ENCODE assay signal across 8 cellular contexts in genomic region chr18:77054606-77055428, GRCh38.
DNase-seq lines count a peak whose midpoint lies in the region; ATAC-seq and TF ChIP-seq lines count a peak whose summit lies in the region.

No MANE protein-coding gene starts in this region.

- no peaks in the 10 kb centered on the region for H3K27me3 Mint-ChIP-seq in WTC11 (ENCODE audit: low read depth)

- H3K36me3 Mint-ChIP-seq in WTC11, result no peaks in the 10 kb centered on the region

- peak overlapping the region; percentile 95 for H3K27ac ChIP-seq in caudate nucleus (ENCODE audit: low read depth, low read length)

- CTCF ChIA-PET in WTC11 (lab: Charles Lee), result interaction anchor here (0.6 to 1.7 kb wide), 12 partner anchors 12 to 226 kb away, joined by 3 to 8 read pairs (median 3); no protein-coding TSS in a partner anchor

- DNase-seq in NCI-H1694 treated with DMSO at 0.1 percent for 48 hours (lab: John Stamatoyannopoulos, UW), result peak; percentile 63
- DNase-seq in WTC11 (ENCODE audit: low spot score), result peak; percentile 62
- peak in 60 of 61 donors; percentile 17 to 89 (median 76) for DNase-seq in caudate nucleus (lab: John Stamatoyannopoulos, UW)
- peak; percentile 93 for DNase-seq in left kidney (ENCODE audit: low read depth, low spot score)
- peak; percentile 84 for DNase-seq in stimulated activated CD4-positive, alpha-beta T cell treated with anti-CD3 and anti-CD28 coated beads, Interleukin-1b, Interleukin-23, amount 100 ng/mL, for 48 hours
- DNase-seq in NCI-H345 treated with DMSO at 0.1 percent for 48 hours (lab: John Stamatoyannopoulos, UW; ENCODE audit: unreplicated experiment), result no peak

- peak overlapping the region; percentile 19; the same call in 1 of the 2 replicates for H3K27ac Mint-ChIP-seq in WTC11

- no peaks in the 10 kb centered on the region for H3K9me3 Mint-ChIP-seq in WTC11

- peaks cover 49% of the 10 kb centered on the region for H3K4me1 Mint-ChIP-seq in WTC11

- no peak overlapping the region for H3K4me3 Mint-ChIP-seq in WTC11

- ATAC-seq in GM18502 (IDR thresholded peaks at IDR 0.05; ENCODE audit: poor library complexity, unreplicated experiment) (peak; percentile 82), HG02763 (IDR thresholded peaks at IDR 0.05; ENCODE audit: unreplicated experiment) (peak; percentile 89), WTC11 (peak; percentile 80)

- POLR2A ChIA-PET in WTC11 (lab: Charles Lee), result interaction anchor here (0.9 kb wide), 1 partner anchor 45 kb away, joined by 3 read pairs; no protein-coding TSS in a partner anchor

- no peak for TF ChIP-seq CTCF in WTC11 (IDR thresholded peaks at IDR 0.05)

TF ChIP-seq in WTC11, 78 proteins besides CTCF, POLR2A, EP300 and RAD21 (continues in another document):
- TF ChIP-seq FOXP1 (CRISPR knock-in tag; IDR thresholded peaks at IDR 0.05; ENCODE audit: borderline replicate concordance) (no peak), SMAD3 (CRISPR knock-in tag; IDR thresholded peaks at IDR 0.05; ENCODE audit: borderline replicate concordance) (no peak), ZNF317 (CRISPR knock-in tag; IDR thresholded peaks at IDR 0.05; ENCODE audit: borderline replicate concordance, low read depth) (no peak), ZBTB21 (CRISPR knock-in tag; IDR thresholded peaks at IDR 0.05; ENCODE audit: borderline replicate concordance) (no peak), ZNF512 (CRISPR knock-in tag; IDR thresholded peaks at IDR 0.05; ENCODE audit: borderline replicate concordance) (no peak), SOX15 (CRISPR knock-in tag; IDR thresholded peaks at IDR 0.05) (no peak), FOXP4 (CRISPR knock-in tag; IDR thresholded peaks at IDR 0.05) (no peak), FOXK1 (CRISPR knock-in tag; IDR thresholded peaks at IDR 0.05) (no peak), OVOL2 (CRISPR knock-in tag; IDR thresholded peaks at IDR 0.05; ENCODE audit: borderline replicate concordance) (no peak), CREB1 (CRISPR knock-in tag; IDR thresholded peaks at IDR 0.05) (no peak), HMGA2 (CRISPR knock-in tag; IDR thresholded peaks at IDR 0.05) (no peak), ESRRA (CRISPR knock-in tag; IDR thresholded peaks at IDR 0.05; ENCODE audit: borderline replicate concordance) (no peak), ZBTB43 (CRISPR knock-in tag; IDR thresholded peaks at IDR 0.05) (no peak)
- TF ChIP-seq, protein P1, sequence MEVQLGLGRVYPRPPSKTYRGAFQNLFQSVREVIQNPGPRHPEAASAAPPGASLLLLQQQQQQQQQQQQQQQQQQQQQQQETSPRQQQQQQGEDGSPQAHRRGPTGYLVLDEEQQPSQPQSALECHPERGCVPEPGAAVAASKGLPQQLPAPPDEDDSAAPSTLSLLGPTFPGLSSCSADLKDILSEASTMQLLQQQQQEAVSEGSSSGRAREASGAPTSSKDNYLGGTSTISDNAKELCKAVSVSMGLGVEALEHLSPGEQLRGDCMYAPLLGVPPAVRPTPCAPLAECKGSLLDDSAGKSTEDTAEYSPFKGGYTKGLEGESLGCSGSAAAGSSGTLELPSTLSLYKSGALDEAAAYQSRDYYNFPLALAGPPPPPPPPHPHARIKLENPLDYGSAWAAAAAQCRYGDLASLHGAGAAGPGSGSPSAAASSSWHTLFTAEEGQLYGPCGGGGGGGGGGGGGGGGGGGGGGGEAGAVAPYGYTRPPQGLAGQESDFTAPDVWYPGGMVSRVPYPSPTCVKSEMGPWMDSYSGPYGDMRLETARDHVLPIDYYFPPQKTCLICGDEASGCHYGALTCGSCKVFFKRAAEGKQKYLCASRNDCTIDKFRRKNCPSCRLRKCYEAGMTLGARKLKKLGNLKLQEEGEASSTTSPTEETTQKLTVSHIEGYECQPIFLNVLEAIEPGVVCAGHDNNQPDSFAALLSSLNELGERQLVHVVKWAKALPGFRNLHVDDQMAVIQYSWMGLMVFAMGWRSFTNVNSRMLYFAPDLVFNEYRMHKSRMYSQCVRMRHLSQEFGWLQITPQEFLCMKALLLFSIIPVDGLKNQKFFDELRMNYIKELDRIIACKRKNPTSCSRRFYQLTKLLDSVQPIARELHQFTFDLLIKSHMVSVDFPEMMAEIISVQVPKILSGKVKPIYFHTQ (CRISPR knock-in tag; IDR thresholded peaks at IDR 0.05), result no peak
- TF ChIP-seq, protein P2, sequence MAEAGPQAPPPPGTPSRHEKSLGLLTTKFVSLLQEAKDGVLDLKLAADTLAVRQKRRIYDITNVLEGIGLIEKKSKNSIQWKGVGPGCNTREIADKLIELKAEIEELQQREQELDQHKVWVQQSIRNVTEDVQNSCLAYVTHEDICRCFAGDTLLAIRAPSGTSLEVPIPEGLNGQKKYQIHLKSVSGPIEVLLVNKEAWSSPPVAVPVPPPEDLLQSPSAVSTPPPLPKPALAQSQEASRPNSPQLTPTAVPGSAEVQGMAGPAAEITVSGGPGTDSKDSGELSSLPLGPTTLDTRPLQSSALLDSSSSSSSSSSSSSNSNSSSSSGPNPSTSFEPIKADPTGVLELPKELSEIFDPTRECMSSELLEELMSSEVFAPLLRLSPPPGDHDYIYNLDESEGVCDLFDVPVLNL (CRISPR knock-in tag; IDR thresholded peaks at IDR 0.05; ENCODE audit: borderline replicate concordance, low read depth), result no peak
- TF ChIP-seq, protein P3, sequence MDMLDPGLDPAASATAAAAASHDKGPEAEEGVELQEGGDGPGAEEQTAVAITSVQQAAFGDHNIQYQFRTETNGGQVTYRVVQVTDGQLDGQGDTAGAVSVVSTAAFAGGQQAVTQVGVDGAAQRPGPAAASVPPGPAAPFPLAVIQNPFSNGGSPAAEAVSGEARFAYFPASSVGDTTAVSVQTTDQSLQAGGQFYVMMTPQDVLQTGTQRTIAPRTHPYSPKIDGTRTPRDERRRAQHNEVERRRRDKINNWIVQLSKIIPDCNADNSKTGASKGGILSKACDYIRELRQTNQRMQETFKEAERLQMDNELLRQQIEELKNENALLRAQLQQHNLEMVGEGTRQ (CRISPR knock-in tag; IDR thresholded peaks at IDR 0.05), result no peak
- TF ChIP-seq, protein P4, sequence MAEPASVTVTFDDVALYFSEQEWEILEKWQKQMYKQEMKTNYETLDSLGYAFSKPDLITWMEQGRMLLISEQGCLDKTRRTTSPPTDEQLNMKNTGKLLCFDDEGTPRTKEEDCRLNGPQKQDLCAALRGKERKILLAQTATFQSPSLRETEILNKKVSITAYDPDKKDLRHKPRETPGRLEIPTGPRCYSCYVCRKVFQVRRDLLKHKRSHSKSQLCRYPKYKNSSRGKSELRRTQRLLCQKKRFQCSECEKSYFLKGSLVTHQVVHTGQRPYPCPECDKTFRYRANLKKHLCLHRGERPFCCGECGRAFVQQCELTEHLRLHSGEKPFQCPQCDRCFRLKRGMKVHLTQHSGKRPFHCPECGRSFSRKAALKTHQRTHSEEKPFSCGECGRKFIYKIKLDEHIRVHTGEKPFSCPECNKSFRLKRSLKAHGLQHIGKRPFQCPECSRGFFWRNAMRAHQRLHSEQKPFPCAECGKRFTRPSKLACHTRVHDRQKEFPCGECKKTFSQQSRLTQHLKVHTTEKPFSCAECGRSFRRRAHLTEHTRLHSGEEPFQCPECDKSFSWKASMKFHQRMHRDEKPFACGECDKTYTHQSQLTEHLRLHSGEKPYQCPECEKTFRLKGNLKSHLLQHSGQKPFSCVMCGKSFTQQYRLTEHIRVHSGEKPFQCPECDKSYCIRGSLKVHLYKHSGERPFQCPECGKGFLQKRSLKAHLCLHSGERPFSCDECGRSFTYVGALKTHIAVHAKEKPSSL (CRISPR knock-in tag; conservative IDR thresholded peaks at IDR 0.05), result no peak
